In the genomic region with DNA sequence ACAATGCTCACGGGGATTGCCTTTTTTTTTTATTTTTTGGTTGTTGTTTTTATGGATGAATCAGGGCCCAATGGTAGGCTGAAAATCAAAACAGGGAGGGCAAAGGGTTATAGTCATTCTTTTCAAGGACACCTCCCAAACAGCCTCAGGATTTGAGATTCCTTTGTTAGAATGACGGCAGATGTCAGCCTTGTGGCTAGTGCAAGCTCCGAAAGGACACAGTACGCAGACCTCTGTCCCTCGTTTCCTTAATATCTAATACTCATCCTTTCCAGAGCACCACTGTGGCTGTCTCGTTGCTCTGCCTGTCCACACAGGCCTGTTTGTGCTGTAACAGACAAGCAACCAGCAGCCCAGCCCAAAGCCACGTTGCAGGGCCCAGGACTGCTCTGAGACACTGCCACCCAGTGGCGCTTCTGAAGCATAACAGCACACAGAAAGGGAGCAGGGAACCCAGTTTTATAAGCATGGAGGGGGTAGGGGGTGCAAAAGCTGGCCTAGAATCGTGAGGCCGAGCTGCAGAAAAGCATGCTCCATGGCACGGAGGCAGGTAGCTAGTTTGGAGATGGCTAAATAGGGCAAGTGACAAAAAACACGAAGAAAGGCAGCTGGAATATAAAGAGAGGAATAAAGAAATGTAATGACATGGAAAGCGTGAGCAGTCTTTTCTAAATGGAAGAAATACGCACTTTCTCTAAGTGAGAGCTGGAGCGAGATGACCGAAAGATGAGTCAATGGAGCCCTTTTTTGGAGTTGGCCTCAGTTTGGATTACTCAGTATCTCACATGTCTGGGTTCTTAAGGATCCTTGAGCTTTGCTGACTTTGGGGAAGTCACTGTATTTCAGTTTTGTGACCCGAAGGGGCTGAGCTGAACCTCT, we compare ENCODE assay signal across 8 cellular contexts. TPM values are rescaled to one million over a fixed set of nuclear protein-coding genes. Genes with fewer than 3 reads are reported as not detected.
A peak's percentile ranks its signal among the peaks of the same experiment; 100 is the strongest.
DNase-seq lines count a peak whose midpoint lies in the region; ATAC-seq and TF ChIP-seq lines count a peak whose summit lies in the region.

No MANE protein-coding gene starts in this region.

- no peaks in the 10 kb centered on the region for H3K36me3 Mint-ChIP-seq in activated CD4-positive, alpha-beta T cell treated with anti-CD3 and anti-CD28 coated beads for 36 hours (ENCODE audit: low read depth)
- no peaks in the 10 kb centered on the region for H3K36me3 Mint-ChIP-seq in dendritic cell treated with granulocyte-macrophage colony-stimulating factor and Interleukin-4, amounts not matched to agents 40 ng/mL and 50 ng/mL, for 4 days (ENCODE audit: low read depth)

- no peaks in the 10 kb centered on the region for H3K27me3 ChIP-seq in liver (ENCODE audit: control insufficient read depth in 4 of 4, insufficient read depth in 4 of 4, low read length in 3 of 4)

- intact Hi-C loops in activated CD4-positive, alpha-beta T cell treated with anti-CD3 and anti-CD28 coated beads for 36 hours (cut with DNase I, micrococcal nuclease), result loop anchor here (1.0 to 10.0 kb wide), 6 partner anchors 57 to 733 kb away; no protein-coding TSS in a partner anchor
- intact Hi-C loops in dendritic cell treated with granulocyte-macrophage colony-stimulating factor and Interleukin-4, amounts not matched to agents 40 ng/mL and 50 ng/mL, for 4 days (cut with micrococcal nuclease), result loop anchor here (5.0 kb wide), 1 partner anchor 177 kb away; no protein-coding TSS in a partner anchor

- peaks cover 8% of the 10 kb centered on the region for H3K4me1 Mint-ChIP-seq in activated CD4-positive, alpha-beta T cell treated with anti-CD3 and anti-CD28 coated beads for 36 hours
- peaks cover 20% of the 10 kb centered on the region for H3K4me1 Mint-ChIP-seq in dendritic cell treated with granulocyte-macrophage colony-stimulating factor and Interleukin-4, amounts not matched to agents 40 ng/mL and 50 ng/mL, for 4 days (ENCODE audit: low read depth)

- 36% methylated on average over 17 of the region's 17 CpGs for WGBS in liver

- H3K9me3 Mint-ChIP-seq in activated CD4-positive, alpha-beta T cell treated with anti-CD3 and anti-CD28 coated beads for 36 hours (ENCODE audit: low read depth), result no peaks in the 10 kb centered on the region
- no peaks in the 10 kb centered on the region for H3K9me3 Mint-ChIP-seq in dendritic cell treated with granulocyte-macrophage colony-stimulating factor and Interleukin-4, amounts not matched to agents 40 ng/mL and 50 ng/mL, for 4 days

- peak; percentile 26 for DNase-seq in NK-92 treated with Interleukin-12 subunit alpha and Interleukin-12 subunit beta, amount 100 ng/mL, for 24 hours (lab: John Stamatoyannopoulos, UW)
- DNase-seq in NK-92 (lab: John Stamatoyannopoulos, UW; ENCODE audit: unreplicated experiment) (no peak), NCI-H460 (ENCODE audit: extremely low read depth, low read depth) (peak; percentile 74)
- peak; percentile 82 for DNase-seq in activated CD4-positive, alpha-beta T cell treated with anti-CD3 and anti-CD28 coated beads for 36 hours
- DNase-seq in stimulated activated CD4-positive, alpha-beta T cell treated with anti-CD3 and anti-CD28 coated beads, Interleukin-2, amount 100 ng/mL, for 4 hours (ENCODE audit: low read depth), result peak; percentile 31

- H3K36me3 ChIP-seq in liver (ENCODE audit: control insufficient read depth in 4 of 4, insufficient read depth in 3 of 4, low read depth in 1 of 4, low read length in 3 of 4), result no peaks in the 10 kb centered on the region

- ATAC-seq in HG03139 (IDR thresholded peaks at IDR 0.05; ENCODE audit: unreplicated experiment), result peak; percentile 81
- peak; percentile 95 for ATAC-seq in activated CD4-positive, alpha-beta T cell treated with anti-CD3 and anti-CD28 coated beads for 36 hours

- no peak overlapping the region for H3K4me3 ChIP-seq in liver (ENCODE audit: low read depth in 1 of 3, low read length in 3 of 3)

- CTCF ChIA-PET in activated CD4-positive, alpha-beta T cell treated with anti-CD3 and anti-CD28 coated beads for 36 hours (lab: Charles Lee), result interaction anchor here (0.6 to 1.9 kb wide), 30 partner anchors 8 to 350 kb away, joined by 3 to 15 read pairs (median 4); no protein-coding TSS in a partner anchor

- H3K9me3 ChIP-seq in liver (ENCODE audit: control insufficient read depth in 4 of 4, low read length in 3 of 4), result no peaks in the 10 kb centered on the region

- no peak overlapping the region for H3K4me3 Mint-ChIP-seq in activated CD4-positive, alpha-beta T cell treated with anti-CD3 and anti-CD28 coated beads for 36 hours
- H3K4me3 Mint-ChIP-seq in dendritic cell treated with granulocyte-macrophage colony-stimulating factor and Interleukin-4, amounts not matched to agents 40 ng/mL and 50 ng/mL, for 4 days, result peak overlapping the region; percentile 51

- TF ChIP-seq CTCF in liver (IDR thresholded peaks at IDR 0.05; ENCODE audit: low read depth, low read length, missing input control), result peak; percentile 88

- H3K27me3 Mint-ChIP-seq in activated CD4-positive, alpha-beta T cell treated with anti-CD3 and anti-CD28 coated beads for 36 hours, result peaks cover 5% of the 10 kb centered on the region
- peaks cover 15% of the 10 kb centered on the region for H3K27me3 Mint-ChIP-seq in dendritic cell treated with granulocyte-macrophage colony-stimulating factor and Interleukin-4, amounts not matched to agents 40 ng/mL and 50 ng/mL, for 4 days

- H3K4me1 ChIP-seq in liver (ENCODE audit: control insufficient read depth in 4 of 4, insufficient read depth in 4 of 4, low read length in 3 of 4), result peaks cover 0 to 2% (median 1%) of the 10 kb centered on the region in 4 donors

- POLR2A ChIA-PET in activated CD4-positive, alpha-beta T cell treated with anti-CD3 and anti-CD28 coated beads for 36 hours (lab: Charles Lee), result no interaction called here

- H3K27ac Mint-ChIP-seq in activated CD4-positive, alpha-beta T cell treated with anti-CD3 and anti-CD28 coated beads for 36 hours, result no peak overlapping the region
- peak overlapping the region; percentile 8 for H3K27ac Mint-ChIP-seq in dendritic cell treated with granulocyte-macrophage colony-stimulating factor and Interleukin-4, amounts not matched to agents 40 ng/mL and 50 ng/mL, for 4 days

- H3K27ac ChIP-seq in liver (ENCODE audit: low read depth in 1 of 2, low read length in 2 of 2), result no peak overlapping the region

- TF ChIP-seq RAD21 in liver (IDR thresholded peaks at IDR 0.05), result peak; percentile 98 to 99

- H3K9ac ChIP-seq in liver (ENCODE audit: low read depth in 1 of 2, low read length in 2 of 2), result no peak overlapping the region

TF ChIP-seq in liver, 16 proteins besides CTCF, POLR2A, EP300 and RAD21:
- TF ChIP-seq NR2F2 (IDR thresholded peaks at IDR 0.05) (peak; percentile 16), YY1 (IDR thresholded peaks at IDR 0.05) (peak; percentile 60)
- TF ChIP-seq, protein P1, sequence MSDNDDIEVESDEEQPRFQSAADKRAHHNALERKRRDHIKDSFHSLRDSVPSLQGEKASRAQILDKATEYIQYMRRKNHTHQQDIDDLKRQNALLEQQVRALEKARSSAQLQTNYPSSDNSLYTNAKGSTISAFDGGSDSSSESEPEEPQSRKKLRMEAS (IDR thresholded peaks at IDR 0.05), result peak; percentile 31
- TF ChIP-seq, protein P2, sequence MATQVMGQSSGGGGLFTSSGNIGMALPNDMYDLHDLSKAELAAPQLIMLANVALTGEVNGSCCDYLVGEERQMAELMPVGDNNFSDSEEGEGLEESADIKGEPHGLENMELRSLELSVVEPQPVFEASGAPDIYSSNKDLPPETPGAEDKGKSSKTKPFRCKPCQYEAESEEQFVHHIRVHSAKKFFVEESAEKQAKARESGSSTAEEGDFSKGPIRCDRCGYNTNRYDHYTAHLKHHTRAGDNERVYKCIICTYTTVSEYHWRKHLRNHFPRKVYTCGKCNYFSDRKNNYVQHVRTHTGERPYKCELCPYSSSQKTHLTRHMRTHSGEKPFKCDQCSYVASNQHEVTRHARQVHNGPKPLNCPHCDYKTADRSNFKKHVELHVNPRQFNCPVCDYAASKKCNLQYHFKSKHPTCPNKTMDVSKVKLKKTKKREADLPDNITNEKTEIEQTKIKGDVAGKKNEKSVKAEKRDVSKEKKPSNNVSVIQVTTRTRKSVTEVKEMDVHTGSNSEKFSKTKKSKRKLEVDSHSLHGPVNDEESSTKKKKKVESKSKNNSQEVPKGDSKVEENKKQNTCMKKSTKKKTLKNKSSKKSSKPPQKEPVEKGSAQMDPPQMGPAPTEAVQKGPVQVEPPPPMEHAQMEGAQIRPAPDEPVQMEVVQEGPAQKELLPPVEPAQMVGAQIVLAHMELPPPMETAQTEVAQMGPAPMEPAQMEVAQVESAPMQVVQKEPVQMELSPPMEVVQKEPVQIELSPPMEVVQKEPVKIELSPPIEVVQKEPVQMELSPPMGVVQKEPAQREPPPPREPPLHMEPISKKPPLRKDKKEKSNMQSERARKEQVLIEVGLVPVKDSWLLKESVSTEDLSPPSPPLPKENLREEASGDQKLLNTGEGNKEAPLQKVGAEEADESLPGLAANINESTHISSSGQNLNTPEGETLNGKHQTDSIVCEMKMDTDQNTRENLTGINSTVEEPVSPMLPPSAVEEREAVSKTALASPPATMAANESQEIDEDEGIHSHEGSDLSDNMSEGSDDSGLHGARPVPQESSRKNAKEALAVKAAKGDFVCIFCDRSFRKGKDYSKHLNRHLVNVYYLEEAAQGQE (IDR thresholded peaks at IDR 0.05), result no peak
TF ChIP-seq in liver: peak in this region for 3.

RNA-seq across cellular contexts. Expression of a gene that starts 40.7 kb away (rescaled TPM):
- not detected in 2 replicates for total RNA-seq in NCI-H460 (2014; rRNA removed; shearing (Covaris generic))
- not detected in 2 replicates for polyA plus RNA-seq in NCI-H460 (2014; cell fraction: nucleus; rRNA removed)
- total RNA-seq in activated CD4-positive, alpha-beta T cell treated with anti-CD3 and anti-CD28 coated beads for 36 hours, result not detected
- under 1 TPM; 0.05 to 0.50 TPM for total RNA-seq in liver
- under 1 TPM; 0.24 to 0.29 TPM for polyA plus RNA-seq in liver
